Comparison of ENCODE assay signal across 10 cellular contexts in genomic region chr11:88555018-88555828, GRCh38.
DNase-seq lines count a peak whose midpoint lies in the region; ATAC-seq and TF ChIP-seq lines count a peak whose summit lies in the region.
"Had no signal": no experiment of that assay in that cellular context is flagged by ENCODE, and none has a peak within 500 bp of the region (broad histone marks: within the 10 kb centered on the region; RNA-seq: fewer than 3 reads in every experiment).

No MANE protein-coding gene starts in this region.

- DNase-seq in HCT116 (ENCODE audit: low read depth, low spot score), result peak; percentile 95
- DNase-seq in T1000 (lab: John Stamatoyannopoulos, UW), result peak; percentile 66
- peak; percentile 100 for DNase-seq in glomerular endothelial cell (ENCODE audit: extremely low read depth, low read depth, low spot score)
- no peak for DNase-seq in suprapubic skin (ENCODE audit: low spot score in 2 of 2)
- no peak for DNase-seq in right lobe of liver
- DNase-seq in naive thymus-derived CD4-positive, alpha-beta T cell, result no peak
- no peak for DNase-seq in NCI-H345 (lab: John Stamatoyannopoulos, UW)
- DNase-seq: activated CD8-positive, alpha-beta memory T cell treated with anti-CD3 and anti-CD28 coated beads for 24 hours had no signal

- CTCF ChIA-PET in HCT116 (lab: Charles Lee), result interaction anchor here (0.6 to 1.2 kb wide), 3 partner anchors 9 to 451 kb away, joined by 3 to 6 read pairs (median 4); no protein-coding TSS in a partner anchor
- CTCF ChIA-PET in naive thymus-derived CD4-positive, alpha-beta T cell (lab: Charles Lee), result no interaction called here

- H3K27ac Mint-ChIP-seq in naive thymus-derived CD4-positive, alpha-beta T cell, result no peak overlapping the region
- H3K27ac Mint-ChIP-seq: dendritic cell treated with granulocyte-macrophage colony-stimulating factor and Interleukin-4, amounts not matched to agents 40 ng/mL and 50 ng/mL, for 4 days had no signal

- TF ChIP-seq POLR2A in HCT116 (IDR thresholded peaks at IDR 0.05; ENCODE audit: borderline replicate concordance, extremely low read depth, insufficient read depth, insufficient read length) (no peak), suprapubic skin (IDR thresholded peaks at IDR 0.05) (no peak), right lobe of liver (IDR thresholded peaks at IDR 0.05) (no peak)

- H3K4me2 ChIP-seq in HCT116 (ENCODE audit: low read length), result peak overlapping the region; percentile 69

- H3K4me3 Mint-ChIP-seq in naive thymus-derived CD4-positive, alpha-beta T cell, result no peak overlapping the region
- H3K4me3 Mint-ChIP-seq: dendritic cell treated with granulocyte-macrophage colony-stimulating factor and Interleukin-4, amounts not matched to agents 40 ng/mL and 50 ng/mL, for 4 days had no signal

- H3K27me3 ChIP-seq in HCT116 (ENCODE audit: insufficient read depth, low read length), result no peaks in the 10 kb centered on the region
- H3K27me3 ChIP-seq in suprapubic skin, result no peaks in the 10 kb centered on the region
- H3K27me3 ChIP-seq in right lobe of liver, result no peaks in the 10 kb centered on the region
- no peaks in the 10 kb centered on the region for H3K27me3 ChIP-seq in naive thymus-derived CD4-positive, alpha-beta T cell (ENCODE audit: control insufficient read depth in 2 of 2, insufficient read depth in 2 of 2, low read length in 2 of 2)

- POLR2A ChIA-PET in HCT116 (lab: Charles Lee), result no interaction called here
- POLR2A ChIA-PET in naive thymus-derived CD4-positive, alpha-beta T cell (lab: Charles Lee), result no interaction called here

- no peaks in the 10 kb centered on the region for H3K36me3 Mint-ChIP-seq in naive thymus-derived CD4-positive, alpha-beta T cell

- no peak for TF ChIP-seq EP300 in suprapubic skin (IDR thresholded peaks at IDR 0.05)

- peak overlapping the region; percentile 91 for H2AFZ ChIP-seq in HCT116 (ENCODE audit: low read depth, low read length, poor library complexity, severe bottlenecking)

- no peaks in the 10 kb centered on the region for H3K9me3 ChIP-seq in HCT116 (ENCODE audit: control insufficient read depth in 1 of 2, insufficient read depth in 1 of 2, low read depth in 1 of 2, low read length in 2 of 2)
- no peaks in the 10 kb centered on the region for H3K9me3 ChIP-seq in suprapubic skin
- H3K9me3 ChIP-seq in right lobe of liver, result no peaks in the 10 kb centered on the region
- no peaks in the 10 kb centered on the region for H3K9me3 ChIP-seq in naive thymus-derived CD4-positive, alpha-beta T cell (ENCODE audit: control insufficient read depth in 2 of 3, low read length in 3 of 3)

- H3K36me3 ChIP-seq in HCT116 (ENCODE audit: control insufficient read depth in 1 of 2, insufficient read depth in 2 of 2, low read length in 2 of 2), result no peaks in the 10 kb centered on the region
- H3K36me3 ChIP-seq in suprapubic skin, result no peaks in the 10 kb centered on the region
- H3K36me3 ChIP-seq in right lobe of liver, result no peaks in the 10 kb centered on the region
- H3K36me3 ChIP-seq in naive thymus-derived CD4-positive, alpha-beta T cell (ENCODE audit: control insufficient read depth in 2 of 3, insufficient read depth in 3 of 3, low read length in 3 of 3), result no peaks in the 10 kb centered on the region

- BruUV-seq in HCT116 (replicated peaks; lab: Mats Ljungman, UMichigan), result no TSS peak

- H4K20me1 ChIP-seq in HCT116 (ENCODE audit: insufficient read depth), result no peaks in the 10 kb centered on the region

- H3K9ac ChIP-seq in HCT116 (ENCODE audit: low read length), result peak overlapping the region; percentile 34

- peaks cover 9 to 34% of the 10 kb centered on the region in 2 experiments; a peak in 3 of 4 replicates for H3K4me1 ChIP-seq in HCT116 (ENCODE audit: control insufficient read depth in 1 of 2, insufficient read depth in 2 of 2, low read length in 2 of 2)
- H3K4me1 ChIP-seq in suprapubic skin, result peaks cover 17% of the 10 kb centered on the region
- no peaks in the 10 kb centered on the region for H3K4me1 ChIP-seq in right lobe of liver
- H3K4me1 ChIP-seq in naive thymus-derived CD4-positive, alpha-beta T cell (ENCODE audit: control insufficient read depth in 2 of 2, insufficient read depth in 2 of 2, low read length in 2 of 2), result no peaks in the 10 kb centered on the region

- no peaks in the 10 kb centered on the region for H3K9me2 ChIP-seq in HCT116 (ENCODE audit: insufficient read depth)

- intact Hi-C loops in HCT116 (cut with micrococcal nuclease) (loop anchor here (10.0 kb wide), 1 partner anchor 1060 kb away; no protein-coding TSS in a partner anchor), right lobe of liver (cut with DNase I) (no loop called here)
- intact Hi-C loops in naive thymus-derived CD4-positive, alpha-beta T cell (cut with micrococcal nuclease), result no loop called here

- TF ChIP-seq CTCF in HCT116 (IDR thresholded peaks at IDR 0.05 in 2 of 3, conservative IDR thresholded peaks at IDR 0.05 in 1 of 3; ENCODE audit: borderline replicate concordance in 1 of 3, insufficient read depth in 1 of 3, low read depth in 2 of 3, low read length in 2 of 3) (no peak), suprapubic skin (IDR thresholded peaks at IDR 0.05) (no peak), right lobe of liver (IDR thresholded peaks at IDR 0.05) (no peak)

- RAD21 ChIA-PET in HCT116 (lab: Charles Lee; ENCODE audit: low non-redundant PET in 1 of 2, low total read pairs in 2 of 2, uncharacterized antibody in 2 of 2, unreplicated experiment in 2 of 2), result interaction anchor here in 1 of 2 experiments (0.7 kb wide), 1 partner anchor 508 kb away, joined by 3 read pairs; no protein-coding TSS in a partner anchor

- no peaks in the 10 kb centered on the region for H3K9me3 Mint-ChIP-seq in naive thymus-derived CD4-positive, alpha-beta T cell
- H3K9me3 Mint-ChIP-seq: dendritic cell treated with granulocyte-macrophage colony-stimulating factor and Interleukin-4, amounts not matched to agents 40 ng/mL and 50 ng/mL, for 4 days had no signal

- no peaks in the 10 kb centered on the region for H3K79me2 ChIP-seq in HCT116 (ENCODE audit: insufficient read depth, low read length)

- H3K27me3 Mint-ChIP-seq in naive thymus-derived CD4-positive, alpha-beta T cell, result peaks cover 0 to 10% (median 0%) of the 10 kb centered on the region in 5 donors

- ATAC-seq in HCT116 (peak; percentile 80), right lobe of liver (no peak), HG03025 (IDR thresholded peaks at IDR 0.05; ENCODE audit: low FRiP score, unreplicated experiment) (no peak)
- no peak for ATAC-seq in naive thymus-derived CD4-positive, alpha-beta T cell

- WGBS in suprapubic skin, result 55% methylated on average over 7 of the region's 7 CpGs
- 72% methylated on average over 7 of the region's 7 CpGs for WGBS in right lobe of liver (ENCODE audit: insufficient coverage, low coverage, low lambda C conversion rate, missing lambda C conversion rate)

- peak; percentile 23; the same call in 1 of the 2 replicates for TF ChIP-seq RAD21 in HCT116 (IDR thresholded peaks at IDR 0.05; ENCODE audit: low read depth)

- H3K27ac ChIP-seq in HCT116 (ENCODE audit: low read depth, low read length) (peak overlapping the region; percentile 25; the same call in 1 of the 2 replicates), suprapubic skin (peak overlapping the region; percentile 56), right lobe of liver (no peak overlapping the region)
- H3K27ac ChIP-seq in naive thymus-derived CD4-positive, alpha-beta T cell (ENCODE audit: low read depth, low read length), result no peak overlapping the region

- H3K4me3 ChIP-seq in HCT116 (replicated peaks in 1 of 2; ENCODE audit: low read depth in 1 of 2, low read length in 2 of 2) (peak overlapping the region in 1 of 2 experiments; percentile 12; a peak in 1 of 4 replicates), suprapubic skin (no peak overlapping the region), right lobe of liver (no peak overlapping the region)
- no peak overlapping the region for H3K4me3 ChIP-seq in naive thymus-derived CD4-positive, alpha-beta T cell (ENCODE audit: low read length)

- H3K4me1 Mint-ChIP-seq in naive thymus-derived CD4-positive, alpha-beta T cell, result peaks cover 0 to 8% (median 0%) of the 10 kb centered on the region in 7 donors

TF ChIP-seq in HCT116, 20 proteins besides CTCF, POLR2A, EP300 and RAD21 (continues in another document):
- TF ChIP-seq ELF1 (IDR thresholded peaks at IDR 0.05; ENCODE audit: borderline replicate concordance, low read depth) (no peak), FOSL1 (IDR thresholded peaks at IDR 0.05; ENCODE audit: low read depth) (peak; percentile 93), TCF7L2 (IDR thresholded peaks at IDR 0.05; ENCODE audit: borderline replicate concordance, extremely low read depth, insufficient read depth, insufficient read length) (peak; percentile 8), JUND (IDR thresholded peaks at IDR 0.05) (peak; percentile 94), REST (IDR thresholded peaks at IDR 0.05; ENCODE audit: low read depth) (no peak), ZFX (IDR thresholded peaks at IDR 0.05) (no peak), CEBPB (IDR thresholded peaks at IDR 0.05; ENCODE audit: low read depth) (peak; percentile 88), ATF3 (IDR thresholded peaks at IDR 0.05) (no peak)

Comparison
In these comparisons a context has a peak if more than half of its experiments do, and no peak if none do; other contexts are left out.
1. DNase-seq: peak in HCT116 (single experiment), T1000 (single experiment) and glomerular endothelial cell (single experiment); none in suprapubic skin (0 of 2), right lobe of liver (0 of 3), naive thymus-derived CD4-positive, alpha-beta T cell (0 of 9) and NCI-H345 (single experiment).
2. H3K27ac ChIP-seq: peak in HCT116 (single experiment) and suprapubic skin (single experiment); none in right lobe of liver (0 of 3) and naive thymus-derived CD4-positive, alpha-beta T cell (single experiment).